8 cellular contexts compared by ENCODE assay signal in genomic region chr5:33441241-33441844, GRCh38. TPM values are rescaled to one million over a fixed set of nuclear protein-coding genes. Genes with fewer than 3 reads are reported as not detected.
DNase-seq lines count a peak whose midpoint lies in the region; ATAC-seq, FAIRE-seq and TF ChIP-seq lines count a peak whose summit lies in the region.

No MANE protein-coding gene starts in this region.

- H3K4me2 ChIP-seq in GM12878 (ENCODE audit: control insufficient read depth, insufficient read depth), result peak overlapping the region; percentile 52

- in situ Hi-C loops in GM12878 (cut with MboI), result loop anchor here (5.0 to 25.0 kb wide), 3 partner anchors 491 to 1473 kb away; partner anchors contain the start of genes BRIX1 and RAD1

- H3K4me1 ChIP-seq in HUES48 (ENCODE audit: control insufficient read depth, insufficient read depth, low read length) (peaks cover 37% of the 10 kb centered on the region), SJCRH30 (peaks cover 2% of the 10 kb centered on the region; the same call in 1 of the 2 replicates), GM12878 (ENCODE audit: control insufficient read depth, insufficient read depth, low read length) (no peaks in the 10 kb centered on the region), kidney (ENCODE audit: control insufficient read depth in 1 of 2, insufficient read depth in 1 of 2, low read depth in 1 of 2, low read length in 2 of 2) (peaks cover 10 to 16% of the 10 kb centered on the region in 2 donors)

- no peaks in the 10 kb centered on the region for H3K27me3 ChIP-seq in HUES48 (ENCODE audit: control insufficient read depth, insufficient read depth, low read length)
- H3K27me3 ChIP-seq in SJCRH30, result no peaks in the 10 kb centered on the region
- no peaks in the 10 kb centered on the region for H3K27me3 ChIP-seq in GM12878 (replicated peaks in 1 of 2; ENCODE audit: control insufficient read depth in 2 of 2, insufficient read depth in 2 of 2, low read length in 1 of 2)

- no peak for TF ChIP-seq RAD21 in GM12878 (IDR thresholded peaks at IDR 0.05; ENCODE audit: insufficient read depth, low read depth, low read length)

- RAD21 ChIA-PET in GM12878 (lab: Charles Lee; ENCODE audit: unreplicated experiment), result interaction anchor here (1.2 to 4.8 kb wide), 4 partner anchors 234 to 528 kb away, joined by 3 to 83 read pairs (median 18); partner anchors contain the start of gene RXFP3

- SMC1A ChIA-PET in GM12878 (lab: Charles Lee; ENCODE audit: uncharacterized antibody, unreplicated experiment), result interaction anchor here (0.5 to 5.0 kb wide), 4 partner anchors 29 to 493 kb away, joined by 3 to 65 read pairs (median 4); partner anchors contain the start of gene RXFP3

- DNase-seq in SJCRH30 (peak; percentile 22 to 61), GM12878 (ENCODE audit: low read depth, low spot score) (peak; percentile 21), kidney (no peak), frontal cortex (ENCODE audit: low spot score in 2 of 2) (no peak)
- peak in 2 of 3 donors; percentile 14 for DNase-seq in stimulated activated CD4-positive, alpha-beta T cell treated with anti-CD3 and anti-CD28 coated beads, TNF-alpha, amount 100 ng/mL, for 48 hours (ENCODE audit: low read depth in 3 of 3)

- H3K9me3 ChIP-seq in HUES48 (ENCODE audit: control insufficient read depth, insufficient read depth, low read length) (no peaks in the 10 kb centered on the region), SJCRH30 (replicated peaks) (no peaks in the 10 kb centered on the region), GM12878 (replicated peaks; ENCODE audit: control insufficient read depth, insufficient read depth, low read length) (no peaks in the 10 kb centered on the region), kidney (ENCODE audit: control insufficient read depth in 1 of 2, low read length in 2 of 2) (no peaks in the 10 kb centered on the region)

- H3K27ac ChIP-seq in 22Rv1 (peak overlapping the region; percentile 93), HUES48 (ENCODE audit: low read depth, low read length) (peak overlapping the region; percentile 99), SJCRH30 (peak overlapping the region; percentile 93), GM12878 (ENCODE audit: control insufficient read depth, insufficient read depth) (peak overlapping the region; percentile 92), kidney (ENCODE audit: low read depth in 2 of 2, low read length in 2 of 2) (peak overlapping the region; percentile 87 to 97)

- 0% methylated on average over 15 of the region's 16 CpGs for WGBS in GM12878 (ENCODE audit: insufficient coverage, insufficient replicate concordance, low lambda C conversion rate, missing lambda C conversion rate)

- peak overlapping the region; percentile 90 for H2AFZ ChIP-seq in GM12878 (ENCODE audit: control insufficient read depth, low read depth, low read length)

- CTCF ChIA-PET in GM12878 (lab: Yijun Ruan, JAX), result interaction anchor here (0.6 to 4.5 kb wide), 5 partner anchors 409 to 536 kb away, joined by 3 to 40 read pairs (median 3); no protein-coding TSS in a partner anchor

- H3K9ac ChIP-seq in HUES48 (ENCODE audit: low read depth, low read length), result peak overlapping the region; percentile 96
- H3K9ac ChIP-seq in GM12878 (ENCODE audit: control insufficient read depth, insufficient read depth, low read length), result peak overlapping the region; percentile 92
- peak overlapping the region; percentile 56 to 78 for H3K9ac ChIP-seq in kidney (ENCODE audit: low read length in 2 of 2)

- H3K36me3 ChIP-seq in HUES48 (ENCODE audit: control insufficient read depth, insufficient read depth, low read length) (peaks cover 33% of the 10 kb centered on the region), SJCRH30 (peaks cover 32% of the 10 kb centered on the region), GM12878 (ENCODE audit: control insufficient read depth in 2 of 2, insufficient read depth in 2 of 2, low read length in 1 of 2) (peaks cover 0 to 9% of the 10 kb centered on the region in 2 experiments; a peak in 2 of 4 replicates), kidney (ENCODE audit: control insufficient read depth in 1 of 2, insufficient read depth in 2 of 2, low read length in 2 of 2) (peaks cover 0 to 13% of the 10 kb centered on the region in 2 donors)

- H3K4me3 ChIP-seq in HUES48 (ENCODE audit: low read depth, low read length) (peak overlapping the region; percentile 87), SJCRH30 (peak overlapping the region; percentile 86), GM12878 (peak overlapping the region; percentile 86), kidney (ENCODE audit: low read length in 2 of 2) (peak overlapping the region; percentile 85 to 98)

- H3K79me2 ChIP-seq in GM12878 (ENCODE audit: control insufficient read depth, insufficient read depth, low read length), result peaks cover 77% of the 10 kb centered on the region

- POLR2A ChIA-PET in GM12878 (lab: Charles Lee), result interaction anchor here (2.1 kb wide), 1 partner anchor 529 kb away, joined by 5 read pairs; no protein-coding TSS in a partner anchor

- intact Hi-C loops in GM12878 (cut with micrococcal nuclease; ENCODE audit: unreplicated experiment), result loop anchor here (10.0 kb wide), 1 partner anchor 233 kb away; no protein-coding TSS in a partner anchor
- intact Hi-C loops in kidney (cut with DNase I), result no loop called here

- TSS peak; percentile 73 for BruUV-seq in GM12878 (replicated peaks; lab: Mats Ljungman, UMichigan)

- H4K20me1 ChIP-seq in GM12878 (ENCODE audit: control insufficient read depth, insufficient read depth), result no peaks in the 10 kb centered on the region

- ATAC-seq in GM18502 (IDR thresholded peaks at IDR 0.05; ENCODE audit: poor library complexity, unreplicated experiment), result peak; percentile 17
- peak; percentile 56 for ATAC-seq in GM12878

- no peak for TF ChIP-seq CTCF in 22Rv1 (IDR thresholded peaks at IDR 0.05)
- no peak for TF ChIP-seq CTCF in GM12878 (IDR thresholded peaks at IDR 0.05 in 2 of 3, conservative IDR thresholded peaks at IDR 0.05 in 1 of 3; ENCODE audit: control insufficient read depth in 2 of 3, extremely low read depth in 1 of 3, insufficient read depth in 1 of 3, low read depth in 3 of 3, low read length in 3 of 3)
- TF ChIP-seq CTCF in kidney (IDR thresholded peaks at IDR 0.05; ENCODE audit: borderline replicate concordance, extremely low read depth, insufficient read depth), result no peak

- TF ChIP-seq POLR2A in GM12878 (IDR thresholded peaks at IDR 0.05; ENCODE audit: low read depth, low read length), result no peak

- no peak for TF ChIP-seq EP300 in GM12878 (IDR thresholded peaks at IDR 0.05; ENCODE audit: borderline replicate concordance in 1 of 2, control insufficient read depth in 1 of 2, low read depth in 2 of 2, low read length in 2 of 2)

- FAIRE-seq in GM12878 (lab: Jason Lieb, UNC) (no peak), kidney (lab: Jason Lieb, UNC) (no peak), frontal cortex (lab: Jason Lieb, UNC) (no peak)

TF ChIP-seq in GM12878, 131 proteins besides CTCF, POLR2A, EP300 and RAD21 (continues in another document):
- TF ChIP-seq ZSCAN29 (IDR thresholded peaks at IDR 0.05), result no peak
- no peak for TF ChIP-seq SIN3A (IDR thresholded peaks at IDR 0.05; ENCODE audit: low read depth, low read length)
- no peak for TF ChIP-seq E2F8 (IDR thresholded peaks at IDR 0.05; ENCODE audit: low read depth, partially characterized antibody)
- no peak for TF ChIP-seq RFX5 (IDR thresholded peaks at IDR 0.05; ENCODE audit: low read depth, low read length)
- no peak for TF ChIP-seq SIX5 (IDR thresholded peaks at IDR 0.05; ENCODE audit: low read depth, low read length, severe bottlenecking)
- TF ChIP-seq KDM1A (IDR thresholded peaks at IDR 0.05; ENCODE audit: borderline replicate concordance), result no peak
- TF ChIP-seq SMC3 (IDR thresholded peaks at IDR 0.05; ENCODE audit: borderline replicate concordance, low read length), result no peak
- 0 out of 2 replicates have a peak, but pooled peaks have one; percentile 36 for TF ChIP-seq RUNX3 (IDR thresholded peaks at IDR 0.05; ENCODE audit: low read length)
- TF ChIP-seq BCL11A (IDR thresholded peaks at IDR 0.05; ENCODE audit: low read depth, low read length), result no peak

RNA-seq across cellular contexts. Expression of gene TARS1, which starts 0.6 kb away (rescaled TPM):
- total RNA-seq in SJCRH30 (2014; rRNA removed; shearing (Covaris generic)), result 303 and 347 TPM in 2 replicates
- total RNA-seq in GM12878 (2013; cell fraction: nucleolus; rRNA removed), result 127 and 128 TPM in 2 replicates
- total RNA-seq in GM12878 (2014; rRNA removed), result 198 and 242 TPM in 2 replicates
- total RNA-seq in GM12878 (2014; rRNA removed; fragmentation: Illumina TruSeq; extraction: Trizol), result 320 and 350 TPM in 2 replicates
- total RNA-seq in GM12878 (2021), result 212 and 216 TPM in 2 replicates
- 164 TPM for polyA plus RNA-seq in GM12878 (2011; ENCODE audit: low read depth)
- polyA plus RNA-seq in GM12878 (2011; rRNA removed), result 172 and 312 TPM in 2 replicates
- polyA plus RNA-seq in GM12878 (2011; cell fraction: cytosol; rRNA removed), result 80.0 and 82.0 TPM in 2 replicates
- polyA plus RNA-seq in GM12878 (2011; cell fraction: nucleus; rRNA removed), result 92.9 and 108 TPM in 2 replicates
- 148 and 162 TPM in 2 replicates for polyA plus RNA-seq in GM12878 (2012)
- 271 and 346 TPM in 2 replicates for polyA plus RNA-seq in GM12878 (2014; fragmentation: Illumina TruSeq; extraction: Trizol)
- 100 to 1,000 TPM; 163 to 244 TPM for polyA plus RNA-seq in GM12878 (2014; fragmentation: Nextera tagmentation; extraction: Ambion mirVana)
- polyA plus RNA-seq in GM12878 (2014; rRNA removed), result 170 and 210 TPM in 2 replicates
- 100 to 1,000 TPM; 244 to 254 TPM for polyA plus RNA-seq in GM12878 (2016; fragmentation: Nextera tagmentation; extraction: Ambion mirVana)
- 106 and 119 TPM in 2 replicates for polyA minus RNA-seq in GM12878 (2011; rRNA and poly(A)+ RNA removed)
- 62.0 and 73.3 TPM in 2 replicates for polyA minus RNA-seq in GM12878 (2011; cell fraction: cytosol; rRNA and poly(A)+ RNA removed)
- 37.8 and 55.5 TPM in 2 replicates for polyA minus RNA-seq in GM12878 (2011; cell fraction: nucleus; rRNA and poly(A)+ RNA removed)
- 99.5 TPM for total RNA-seq in kidney
- polyA plus RNA-seq in kidney (ENCODE audit: insufficient read depth, low read depth, low replicate concordance), result 66.0 TPM
- 119 TPM for total RNA-seq in frontal cortex

Comparison
In these comparisons a context has a peak if more than half of its experiments do, and no peak if none do; other contexts are left out.
1. DNase-seq: peak in SJCRH30 (2 of 2), GM12878 (single experiment) and stimulated activated CD4-positive, alpha-beta T cell treated with anti-CD3 and anti-CD28 coated beads, TNF-alpha, amount 100 ng/mL, for 48 hours (2 of 3); none in kidney (single experiment) and frontal cortex (0 of 2).
2. Peak in every context shown above with its lines, with median percentiles within 50 percentile points of each other: H3K27ac ChIP-seq, H3K4me3 ChIP-seq and H3K9ac ChIP-seq.